In the genomic region with DNA sequence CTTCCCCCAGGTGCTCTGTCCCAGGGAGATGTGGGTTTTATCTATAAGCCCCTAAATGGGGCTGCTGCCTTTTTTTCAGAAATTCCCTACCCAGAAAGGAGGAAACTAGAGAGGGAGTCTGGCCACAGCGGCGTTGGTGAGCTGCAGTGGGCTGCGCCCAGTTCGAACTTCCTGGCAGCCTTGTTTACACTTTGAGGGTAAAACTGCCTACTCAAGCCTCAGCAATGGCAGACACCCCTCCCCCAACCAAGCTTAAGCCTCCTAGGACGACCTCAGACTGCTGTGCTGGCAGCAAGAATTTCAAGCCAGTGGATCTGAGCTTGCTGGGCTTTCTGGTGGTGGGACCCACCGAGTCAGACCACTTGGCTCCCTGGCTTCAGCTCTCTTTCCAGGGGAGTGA, we compare ENCODE assay signal across 18 cellular contexts. TPM values are rescaled to one million over a fixed set of nuclear protein-coding genes. Genes with fewer than 3 reads are reported as not detected.
"Had no signal": no experiment of that assay in that cellular context is flagged by ENCODE, and none has a peak within 500 bp of the region (broad histone marks: within the 10 kb centered on the region; RNA-seq: fewer than 3 reads in every experiment).

No MANE protein-coding gene starts in this region.

- H3K27ac ChIP-seq: heart left ventricle, sigmoid colon, thoracic aorta, VCaP had no signal

- DNase-seq: activated CD4-positive, alpha-beta T cell treated with anti-CD3 and anti-CD28 coated beads for 1 hour; activated CD4-positive, alpha-beta T cell treated with anti-CD3 and anti-CD28 coated beads, Interleukin-2, amount 50 U/mL, for 1 hour; activated CD8-positive, alpha-beta T cell treated with anti-CD3 and anti-CD28 coated beads, Interleukin-2, amount 10 ng/mL, durations not matched to agents 7 days and 5 days; activated T-cell treated with anti-CD3 and anti-CD28 coated beads, Interleukin-2, amount 50 U/mL, for 1 hour; aorta; heart left ventricle; islet precursor cell; left cardiac atrium; mesenchymal stem cell; mucosa of descending colon; nephron progenitor cell; occipital lobe; retina; sigmoid colon; stimulated activated CD4-positive, alpha-beta T cell treated with anti-CD3 and anti-CD28 coated beads, Interleukin-4, amount 100 ng/mL, for 1 hour; stimulated activated naive CD4-positive, alpha-beta T cell had no signal

- H3K4me3 ChIP-seq: heart left ventricle, mucosa of descending colon, sigmoid colon, thoracic aorta had no signal

- H3K4me1 ChIP-seq: heart left ventricle, sigmoid colon had no signal

- H3K9me3 ChIP-seq: mucosa of descending colon, sigmoid colon, thoracic aorta had no signal

- H3K27me3 ChIP-seq: heart left ventricle, sigmoid colon had no signal

- H3K36me3 ChIP-seq: heart left ventricle, sigmoid colon, thoracic aorta had no signal

RNA-seq across cellular contexts. Expression of a gene that starts 46.2 kb away (rescaled TPM):
- polyA plus RNA-seq: aorta had no signal
